Comparison of ENCODE assay signal across 18 cellular contexts in the genomic region with DNA sequence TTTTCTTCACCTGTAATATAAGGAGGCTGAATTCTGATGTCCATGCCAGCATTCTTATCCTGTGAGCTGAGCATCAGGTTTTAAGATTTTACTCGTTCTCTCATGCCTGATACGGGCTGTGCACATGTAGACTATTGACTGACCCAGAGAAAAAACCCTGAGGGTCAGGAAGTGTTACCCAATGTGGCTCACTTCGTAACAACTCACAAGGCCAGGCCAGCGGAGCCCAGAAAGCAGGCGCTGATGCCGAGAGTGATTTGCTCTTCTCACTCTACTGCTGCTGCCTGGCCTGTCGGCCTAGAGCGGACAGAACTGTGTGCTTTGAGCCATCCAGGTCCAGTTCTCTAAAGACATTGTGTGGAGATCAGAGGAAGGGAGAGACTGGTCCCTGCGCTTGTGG. TPM values are rescaled to one million over a fixed set of nuclear protein-coding genes. Genes with fewer than 3 reads are reported as not detected.
"Had no signal": no experiment of that assay in that cellular context is flagged by ENCODE, and none has a peak within 500 bp of the region (broad histone marks: within the 10 kb centered on the region; RNA-seq: fewer than 3 reads in every experiment).

No MANE protein-coding gene starts in this region.

- H3K27ac Mint-ChIP-seq: activated naive CD4-positive, alpha-beta T cell treated with anti-CD3 and anti-CD28 coated beads, Interleukin-2, amount 10 ng/mL, durations not matched to agents 7 days and 5 days; activated T-helper 2 cell treated with anti-CD3 and anti-CD28 coated beads, Interferon-gamma antibody, Interleukin-2, Interleukin-4, amounts not matched to agents 10 μg/mL and 5 μg/mL and 100 μg/mL, durations not matched to agents 14 hours and 24 hours and 36 hours; nephron progenitor cell; stimulated activated naive B cell treated with anti-CD40 and anti-IgM and Interleukin-4, amounts not matched to agents 10 μg/mL and 1 μg/mL and 100 μg/mL, for 72 hours; type B pancreatic cell; WTC11 had no signal

- H3K4me3 ChIP-seq: gastroesophageal sphincter, psoas muscle, right lobe of liver had no signal

- H3K9me3 Mint-ChIP-seq: activated CD4-positive, alpha-beta T cell treated with anti-CD3 and anti-CD28 coated beads, Interleukin-2, amount 10 ng/mL, durations not matched to agents 24 days and 14 days; activated naive CD4-positive, alpha-beta T cell treated with anti-CD3 and anti-CD28 coated beads, Interleukin-2, amount 10 ng/mL, durations not matched to agents 7 days and 5 days; activated T-helper 2 cell treated with anti-CD3 and anti-CD28 coated beads, Interferon-gamma antibody, Interleukin-2, Interleukin-4, amounts not matched to agents 10 μg/mL and 5 μg/mL and 100 μg/mL, durations not matched to agents 14 hours and 24 hours and 36 hours; nephron progenitor cell; stimulated activated naive B cell treated with anti-CD40 and anti-IgM and Interleukin-4, amounts not matched to agents 10 μg/mL and 1 μg/mL and 100 μg/mL, for 72 hours; type B pancreatic cell; WTC11 had no signal

- H3K27me3 ChIP-seq: gastroesophageal sphincter, right lobe of liver had no signal

- H3K4me3 Mint-ChIP-seq: activated CD4-positive, alpha-beta T cell treated with anti-CD3 and anti-CD28 coated beads, Interleukin-2, amount 10 ng/mL, durations not matched to agents 24 days and 14 days; activated naive CD4-positive, alpha-beta T cell treated with anti-CD3 and anti-CD28 coated beads, Interleukin-2, amount 10 ng/mL, durations not matched to agents 7 days and 5 days; nephron progenitor cell; stimulated activated naive B cell treated with anti-CD40 and anti-IgM and Interleukin-4, amounts not matched to agents 10 μg/mL and 1 μg/mL and 100 μg/mL, for 72 hours; type B pancreatic cell; WTC11 had no signal

- H3K27ac ChIP-seq: gastroesophageal sphincter, psoas muscle, right lobe of liver had no signal

- ATAC-seq: gastroesophageal sphincter; left ventricle myocardium superior; psoas muscle; stimulated activated naive B cell treated with anti-CD40 and anti-IgM and Interleukin-4, amounts not matched to agents 10 μg/mL and 1 μg/mL and 100 μg/mL, for 72 hours; WTC11 had no signal

- H3K4me1 Mint-ChIP-seq: activated CD4-positive, alpha-beta T cell treated with anti-CD3 and anti-CD28 coated beads, Interleukin-2, amount 10 ng/mL, durations not matched to agents 24 days and 14 days; activated naive CD4-positive, alpha-beta T cell treated with anti-CD3 and anti-CD28 coated beads, Interleukin-2, amount 10 ng/mL, durations not matched to agents 7 days and 5 days; nephron progenitor cell; stimulated activated naive B cell treated with anti-CD40 and anti-IgM and Interleukin-4, amounts not matched to agents 10 μg/mL and 1 μg/mL and 100 μg/mL, for 72 hours had no signal

- H3K27me3 Mint-ChIP-seq: activated CD4-positive, alpha-beta T cell treated with anti-CD3 and anti-CD28 coated beads, Interleukin-2, amount 10 ng/mL, durations not matched to agents 24 days and 14 days; activated naive CD4-positive, alpha-beta T cell treated with anti-CD3 and anti-CD28 coated beads, Interleukin-2, amount 10 ng/mL, durations not matched to agents 7 days and 5 days; stimulated activated naive B cell treated with anti-CD40 and anti-IgM and Interleukin-4, amounts not matched to agents 10 μg/mL and 1 μg/mL and 100 μg/mL, for 72 hours; type B pancreatic cell had no signal

- H3K4me1 ChIP-seq: gastroesophageal sphincter, psoas muscle, right lobe of liver had no signal

- H3K9me3 ChIP-seq: gastroesophageal sphincter, psoas muscle, right lobe of liver had no signal

- FAIRE-seq: kidney had no signal

- DNase-seq: activated CD4-positive, alpha-beta T cell treated with anti-CD3 and anti-CD28 coated beads, Interleukin-2, amount 10 ng/mL, durations not matched to agents 24 days and 14 days; activated naive CD4-positive, alpha-beta T cell treated with anti-CD3 and anti-CD28 coated beads, Interleukin-2, amount 10 ng/mL, durations not matched to agents 7 days and 5 days; central memory CD4-positive, alpha-beta T cell; cortex of kidney; effector CD8-positive, alpha-beta T cell; kidney; left ventricle myocardium superior; nephron progenitor cell; psoas muscle; stimulated activated CD4-positive, alpha-beta T cell treated with anti-CD3 and anti-CD28 coated beads, Interleukin-1b, Interleukin-23, amount 100 ng/mL, for 48 hours; stimulated activated naive B cell treated with anti-CD40 and anti-IgM and Interleukin-4, amounts not matched to agents 10 μg/mL and 1 μg/mL and 100 μg/mL, for 72 hours had no signal

RNA-seq across cellular contexts. Expression of a gene that starts 33.8 kb away (rescaled TPM):
- total RNA-seq: left ventricle myocardium superior, mesenteric fat pad, osteoblast, psoas muscle, right lobe of liver had no signal
- polyA plus RNA-seq: psoas muscle had no signal
